In genomic region chr12:8648598-8649205, GRCh38 we compare ENCODE assay signal across 1 cellular context.
TF ChIP-seq lines count a peak whose summit lies in the region.

No MANE protein-coding gene starts in this region.

TF ChIP-seq in HepG2, 621 proteins besides CTCF, POLR2A, EP300 and RAD21:
- TF ChIP-seq, protein P1, sequence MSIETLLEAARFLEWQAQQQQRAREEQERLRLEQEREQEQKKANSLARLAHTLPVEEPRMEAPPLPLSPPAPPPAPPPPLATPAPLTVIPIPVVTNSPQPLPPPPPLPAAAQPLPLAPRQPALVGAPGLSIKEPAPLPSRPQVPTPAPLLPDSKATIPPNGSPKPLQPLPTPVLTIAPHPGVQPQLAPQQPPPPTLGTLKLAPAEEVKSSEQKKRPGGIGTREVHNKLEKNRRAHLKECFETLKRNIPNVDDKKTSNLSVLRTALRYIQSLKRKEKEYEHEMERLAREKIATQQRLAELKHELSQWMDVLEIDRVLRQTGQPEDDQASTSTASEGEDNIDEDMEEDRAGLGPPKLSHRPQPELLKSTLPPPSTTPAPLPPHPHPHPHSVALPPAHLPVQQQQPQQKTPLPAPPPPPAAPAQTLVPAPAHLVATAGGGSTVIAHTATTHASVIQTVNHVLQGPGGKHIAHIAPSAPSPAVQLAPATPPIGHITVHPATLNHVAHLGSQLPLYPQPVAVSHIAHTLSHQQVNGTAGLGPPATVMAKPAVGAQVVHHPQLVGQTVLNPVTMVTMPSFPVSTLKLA (IDR thresholded peaks at IDR 0.05): no peak
- no peak for TF ChIP-seq ZBTB7B (CRISPR knock-in tag; IDR thresholded peaks at IDR 0.05)
